ENCODE assay signal across 8 cellular contexts in the genomic region with DNA sequence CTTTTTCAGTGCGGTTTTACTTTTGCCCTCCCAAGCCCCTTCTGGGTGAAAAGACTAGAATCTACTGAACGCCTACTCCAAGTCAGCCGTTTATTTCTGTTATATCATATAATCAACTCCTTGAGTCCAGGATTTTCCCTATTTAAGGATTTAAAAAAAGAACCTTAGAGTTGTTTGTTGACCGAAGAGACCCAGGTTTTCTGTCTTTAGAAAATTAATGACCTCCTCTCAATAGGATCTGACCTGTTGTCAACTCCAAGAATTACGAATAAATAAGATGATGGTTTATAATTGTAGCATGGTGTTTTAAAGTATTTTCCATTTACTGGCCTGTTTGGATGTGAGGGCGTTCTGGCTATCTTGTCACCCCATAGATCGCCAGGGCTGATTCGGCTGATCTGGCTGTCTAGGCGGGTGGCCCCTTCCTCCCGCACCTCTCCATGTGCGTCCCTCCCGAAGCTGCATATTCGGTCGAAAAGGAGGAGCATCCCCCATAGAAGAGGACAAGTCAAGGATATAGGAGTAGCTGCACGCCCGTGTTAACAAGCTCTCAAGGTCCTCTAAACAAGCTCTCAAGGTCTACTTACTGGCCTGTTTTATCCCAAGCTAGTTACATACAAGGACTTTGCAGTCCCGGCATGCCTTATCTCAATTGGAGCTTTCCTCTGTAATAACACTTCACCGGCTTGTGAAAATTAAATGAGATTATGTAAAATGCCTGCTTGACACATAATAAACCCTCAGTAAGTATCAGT. TPM values are rescaled to one million over a fixed set of nuclear protein-coding genes. Genes with fewer than 3 reads are reported as not detected.
DNase-seq lines count a peak whose midpoint lies in the region; ATAC-seq and TF ChIP-seq lines count a peak whose summit lies in the region.

No MANE protein-coding gene starts in this region.

- no peaks in the 10 kb centered on the region for H3K27me3 ChIP-seq in colonic mucosa

- ATAC-seq in naive B cell (ENCODE audit: low read depth in 2 of 2) (no peak), GM21447 (IDR thresholded peaks at IDR 0.05; ENCODE audit: unreplicated experiment) (no peak), HG03469 (IDR thresholded peaks at IDR 0.05; ENCODE audit: unreplicated experiment) (no peak), HG03097 (IDR thresholded peaks at IDR 0.05; ENCODE audit: low FRiP score, unreplicated experiment) (no peak)

- H3K27me3 Mint-ChIP-seq in naive B cell, result peaks cover 0 to 20% (median 3%) of the 10 kb centered on the region in 3 donors

- TF ChIP-seq CTCF in colonic mucosa (IDR thresholded peaks at IDR 0.05), result no peak

- H3K9me3 ChIP-seq in colonic mucosa, result no peaks in the 10 kb centered on the region

- peaks cover 4 to 7% of the 10 kb centered on the region in 2 donors for H3K36me3 Mint-ChIP-seq in naive B cell

- intact Hi-C loops in colonic mucosa (cut with DNase I), result no loop called here

- H3K4me3 Mint-ChIP-seq in naive B cell, result peak overlapping the region; percentile 94 to 100 (median 98)

- peaks cover 20 to 33% (median 31%) of the 10 kb centered on the region in 3 donors for H3K4me1 Mint-ChIP-seq in naive B cell

- H3K9me3 Mint-ChIP-seq in naive B cell, result no peaks in the 10 kb centered on the region

- peak overlapping the region in 1 of 2 donors; percentile 93 for H3K9ac ChIP-seq in colonic mucosa (ENCODE audit: low read depth in 2 of 2, low read length in 2 of 2)

- peaks cover 3% of the 10 kb centered on the region for H3K4me1 ChIP-seq in colonic mucosa

- peak; percentile 5 for DNase-seq in Daoy (ENCODE audit: low read depth)
- DNase-seq in NCI-H524 treated with DMSO at 0.1 percent for 48 hours (lab: John Stamatoyannopoulos, UW), result peak; percentile 86
- peak; percentile 24 for DNase-seq in colonic mucosa
- no peak for DNase-seq in naive B cell
- no peak for DNase-seq in NCI-H748 (lab: John Stamatoyannopoulos, UW; ENCODE audit: unreplicated experiment)

- peak overlapping the region; percentile 98 to 100 (median 98) for H3K27ac Mint-ChIP-seq in naive B cell

- peak overlapping the region; percentile 69 for H3K4me3 ChIP-seq in colonic mucosa

- peak overlapping the region; percentile 81 for H3K27ac ChIP-seq in colonic mucosa

- H3K36me3 ChIP-seq in colonic mucosa, result no peaks in the 10 kb centered on the region

RNA-seq across cellular contexts. Expression of a gene that starts 1.1 kb away (rescaled TPM):
- 14.9 and 17.0 TPM in 2 replicates for total RNA-seq in Daoy (2014; rRNA removed; shearing (Covaris generic))
- 10 to 100 TPM; 26.9 to 42.0 TPM for total RNA-seq in colonic mucosa
- 10 to 100 TPM in 1 of 6 donors, 1 to 10 TPM in 5; 4.1 to 11.5 (median 7.7) TPM for polyA plus RNA-seq in naive B cell (ENCODE audit: low read depth in 6 of 6)

Comparison
In these comparisons a context has a peak if more than half of its experiments do, and no peak if none do; other contexts are left out.
1. DNase-seq: peak in Daoy (single experiment), NCI-H524 treated with DMSO at 0.1 percent for 48 hours (single experiment) and colonic mucosa (single experiment); none in naive B cell (single experiment) and NCI-H748 (single experiment).